ENCODE assay signal across 8 cellular contexts in the genomic region with DNA sequence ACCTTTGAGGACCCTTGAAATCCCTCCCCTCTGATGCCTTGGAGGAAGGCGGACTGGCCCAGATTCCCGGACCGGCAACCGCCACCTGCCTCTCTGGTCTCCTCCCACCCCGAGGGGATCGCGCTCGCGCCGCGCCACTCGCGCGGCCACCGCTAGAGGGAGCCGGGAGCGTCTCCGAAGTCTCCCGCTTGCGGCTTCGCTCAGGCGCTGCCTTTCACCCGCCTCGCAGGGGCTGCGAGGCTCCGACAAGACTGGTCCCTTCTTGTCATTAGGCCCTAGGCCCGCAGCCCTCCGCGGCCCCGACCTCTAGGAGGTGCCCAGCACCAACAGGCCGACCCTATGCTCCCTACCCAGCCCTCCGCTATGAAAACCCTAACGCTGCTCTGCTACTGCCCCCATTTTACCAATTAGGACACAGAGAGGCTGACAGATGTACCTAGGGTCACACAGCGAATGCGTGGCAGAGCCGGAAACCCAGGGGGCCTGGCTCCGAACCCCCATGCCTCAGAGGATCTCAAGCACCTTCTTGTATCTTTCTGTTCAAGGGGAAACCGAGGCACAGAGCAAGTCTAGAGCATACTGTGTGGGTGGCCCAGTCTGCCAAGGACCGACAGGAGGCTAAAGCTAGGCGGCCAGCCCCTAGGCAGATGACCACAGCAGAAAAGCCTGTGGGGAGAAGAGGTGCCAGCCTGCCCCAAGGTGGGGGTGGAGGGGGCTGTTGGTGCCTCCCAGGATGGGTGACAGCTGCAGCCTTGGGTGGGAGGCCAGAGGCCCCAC. TPM values are rescaled to one million over a fixed set of nuclear protein-coding genes. Genes with fewer than 3 reads are reported as not detected.
DNase-seq lines count a peak whose midpoint lies in the region; ATAC-seq, FAIRE-seq and TF ChIP-seq lines count a peak whose summit lies in the region.

No MANE protein-coding gene starts in this region.

- no peaks in the 10 kb centered on the region for H3K36me3 ChIP-seq in NT2/D1 (ENCODE audit: insufficient read depth, insufficient read length, low read length)

- TF ChIP-seq CTCF in D721Med (IDR thresholded peaks at IDR 0.05; ENCODE audit: insufficient read depth, missing control alignments) (peak; percentile 75), epithelial cell of proximal tubule (conservative IDR thresholded peaks at IDR 0.05; ENCODE audit: low read depth, low read length) (peak; percentile 90), nephron (IDR thresholded peaks at IDR 0.05; ENCODE audit: unreplicated experiment in 3 of 3) (peak; percentile 93 to 97 (median 96))

- H3K9me3 Mint-ChIP-seq in nephron = no peaks in the 10 kb centered on the region
- no peaks in the 10 kb centered on the region for H3K9me3 Mint-ChIP-seq in stimulated activated naive B cell treated with anti-CD40 and anti-IgM and Interleukin-4, amounts not matched to agents 10 μg/mL and 1 μg/mL and 100 μg/mL, for 72 hours

- no peak overlapping the region for H3K4me3 ChIP-seq in NT2/D1 (ENCODE audit: insufficient read length, low read depth)
- peak overlapping the region; percentile 25 for H3K4me3 ChIP-seq in epithelial cell of proximal tubule (ENCODE audit: low read depth, low read length)

- no peaks in the 10 kb centered on the region for H3K36me3 Mint-ChIP-seq in nephron (ENCODE audit: low read depth)
- no peaks in the 10 kb centered on the region for H3K36me3 Mint-ChIP-seq in stimulated activated naive B cell treated with anti-CD40 and anti-IgM and Interleukin-4, amounts not matched to agents 10 μg/mL and 1 μg/mL and 100 μg/mL, for 72 hours

- H3K4me1 Mint-ChIP-seq in nephron = no peaks in the 10 kb centered on the region
- H3K4me1 Mint-ChIP-seq in stimulated activated naive B cell treated with anti-CD40 and anti-IgM and Interleukin-4, amounts not matched to agents 10 μg/mL and 1 μg/mL and 100 μg/mL, for 72 hours = peaks cover 0 to 3% of the 10 kb centered on the region in 2 donors

- no peak for FAIRE-seq in D721Med (lab: Jason Lieb, UNC)

- H3K27me3 ChIP-seq in NT2/D1 (ENCODE audit: insufficient read depth, insufficient read length) = peaks cover 27% of the 10 kb centered on the region

- no peak overlapping the region for H3K4me3 Mint-ChIP-seq in nephron
- H3K4me3 Mint-ChIP-seq in stimulated activated naive B cell treated with anti-CD40 and anti-IgM and Interleukin-4, amounts not matched to agents 10 μg/mL and 1 μg/mL and 100 μg/mL, for 72 hours = peak overlapping the region; percentile 60 to 64

- peaks cover 63% of the 10 kb centered on the region for H3K27me3 Mint-ChIP-seq in nephron (ENCODE audit: low read depth)
- H3K27me3 Mint-ChIP-seq in stimulated activated naive B cell treated with anti-CD40 and anti-IgM and Interleukin-4, amounts not matched to agents 10 μg/mL and 1 μg/mL and 100 μg/mL, for 72 hours = peaks cover 23 to 52% of the 10 kb centered on the region in 2 donors

- peaks cover 6% of the 10 kb centered on the region for H3K4me1 ChIP-seq in NT2/D1 (ENCODE audit: insufficient read depth, insufficient read length)

- DNase-seq in D721Med (ENCODE audit: insufficient read length, low spot score) (peak; percentile 83), NT2/D1 (ENCODE audit: low read depth, low spot score) (peak; percentile 49), epithelial cell of proximal tubule (ENCODE audit: low read depth) (no peak)
- DNase-seq in activated CD8-positive, alpha-beta memory T cell treated with anti-CD3 and anti-CD28 coated beads, Interleukin-2, amount 50 U/mL, for 48 hours = peak; percentile 95
- DNase-seq in stimulated activated naive B cell treated with anti-CD40 and anti-IgM and Interleukin-4, amounts not matched to agents 10 μg/mL and 1 μg/mL and 100 μg/mL, for 72 hours = peak; percentile 56

- H3K27ac Mint-ChIP-seq in nephron = no peak overlapping the region
- H3K27ac Mint-ChIP-seq in stimulated activated naive B cell treated with anti-CD40 and anti-IgM and Interleukin-4, amounts not matched to agents 10 μg/mL and 1 μg/mL and 100 μg/mL, for 72 hours = no peak overlapping the region

- no peaks in the 10 kb centered on the region for H3K9me3 ChIP-seq in NT2/D1 (ENCODE audit: insufficient read depth, low read length)

- no peak overlapping the region for H3K9ac ChIP-seq in NT2/D1 (ENCODE audit: insufficient read length, low read depth)

- peak; percentile 76 for ATAC-seq in HG03432 (IDR thresholded peaks at IDR 0.05; ENCODE audit: unreplicated experiment)
- peak; percentile 93 to 94 for ATAC-seq in stimulated activated naive B cell treated with anti-CD40 and anti-IgM and Interleukin-4, amounts not matched to agents 10 μg/mL and 1 μg/mL and 100 μg/mL, for 72 hours (replicated peaks)
- ATAC-seq in HG03159 (IDR thresholded peaks at IDR 0.05; ENCODE audit: unreplicated experiment) = no peak

RNA-seq across cellular contexts. Expression of a gene that starts 21.4 kb away (rescaled TPM):
- total RNA-seq in epithelial cell of proximal tubule = not detected in 2 replicates

Comparison
In these comparisons a context has a peak if more than half of its experiments do, and no peak if none do; other contexts are left out.
1. H3K4me3 Mint-ChIP-seq: peak in stimulated activated naive B cell treated with anti-CD40 and anti-IgM and Interleukin-4, amounts not matched to agents 10 μg/mL and 1 μg/mL and 100 μg/mL, for 72 hours (2 of 2); none in nephron (0 of 3).
2. Peak in every context shown above with its lines, with median percentiles within 50 percentile points of each other: CTCF ChIP-seq.